In genomic region chr1:216721878-216722277, GRCh38 we compare ENCODE assay signal across 2 cellular contexts.
TF ChIP-seq lines count a peak whose summit lies in the region.

No MANE protein-coding gene starts in this region.

TF ChIP-seq in GM12878, 131 proteins besides CTCF, POLR2A, EP300 and RAD21:
- no peak for TF ChIP-seq ZNF207 (IDR thresholded peaks at IDR 0.05; ENCODE audit: borderline replicate concordance)
- TF ChIP-seq STAT3 (IDR thresholded peaks at IDR 0.05; ENCODE audit: low read depth, low read length) = no peak
- TF ChIP-seq BCL3 (IDR thresholded peaks at IDR 0.05; ENCODE audit: borderline replicate concordance, insufficient read depth, low read depth, low read length, poor library complexity, severe bottlenecking) = peak; percentile 46
- no peak for TF ChIP-seq SMAD5 (IDR thresholded peaks at IDR 0.05; ENCODE audit: low read depth)
- no peak for TF ChIP-seq MEF2B (IDR thresholded peaks at IDR 0.05; ENCODE audit: partially characterized antibody, poor library complexity, severe bottlenecking)
- TF ChIP-seq PRDM15 (CRISPR knock-in tag; IDR thresholded peaks at IDR 0.05) = no peak
- TF ChIP-seq NR2C1 (IDR thresholded peaks at IDR 0.05) = no peak
- no peak for TF ChIP-seq ZBTB4 (CRISPR knock-in tag; IDR thresholded peaks at IDR 0.05)

TF ChIP-seq in neural cell, 6 proteins besides CTCF, POLR2A, EP300 and RAD21:
- TF ChIP-seq SMC3 (conservative IDR thresholded peaks at IDR 0.05; ENCODE audit: poor library complexity) (no peak), POLR2AphosphoS5 (IDR thresholded peaks at IDR 0.05) (no peak), EZH2 (IDR thresholded peaks at IDR 0.05; ENCODE audit: borderline replicate concordance, insufficient read depth, low read length, poor library complexity, severe bottlenecking) (no peak), TAF1 (IDR thresholded peaks at IDR 0.05; ENCODE audit: low read depth) (no peak)
